14 cellular contexts compared by ENCODE assay signal in the genomic region with DNA sequence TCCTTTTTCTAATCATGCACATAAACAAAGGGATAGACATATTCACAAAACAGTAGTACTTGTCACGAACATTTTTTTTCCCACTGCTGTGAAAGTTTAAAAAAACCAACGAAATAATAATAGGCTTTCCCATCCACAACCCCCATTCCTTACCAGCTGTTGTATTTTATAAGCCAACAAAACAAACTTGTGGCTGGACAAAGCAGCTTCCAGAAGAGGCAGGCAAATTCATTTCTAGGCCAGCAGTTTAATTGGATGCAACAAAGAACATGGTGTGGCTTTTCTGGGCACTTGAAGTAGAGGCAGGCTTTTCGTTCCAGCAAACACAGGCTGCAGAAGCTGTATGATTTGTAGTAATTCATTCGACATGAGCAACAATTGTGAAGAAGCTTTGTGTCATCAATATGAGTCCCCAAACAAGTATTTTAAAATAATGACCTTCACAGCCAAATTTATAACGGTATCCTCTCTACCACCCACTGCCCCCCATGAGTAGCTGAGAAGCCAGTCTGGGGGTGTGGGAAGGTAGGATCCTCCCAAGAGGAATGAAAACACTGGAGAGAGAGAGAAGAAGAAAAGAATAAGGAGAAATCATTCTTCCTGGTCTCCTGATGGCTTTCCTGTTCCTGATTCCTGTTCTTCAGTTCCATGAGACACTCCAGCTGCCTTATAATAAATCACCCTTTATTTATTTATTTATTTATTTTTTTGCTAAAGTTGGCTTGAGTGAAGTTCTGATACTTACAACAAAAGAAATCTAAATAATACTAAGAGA. TPM values are rescaled to one million over a fixed set of nuclear protein-coding genes. Genes with fewer than 3 reads are reported as not detected.
"Had no signal": no experiment of that assay in that cellular context is flagged by ENCODE, and none has a peak within 500 bp of the region (broad histone marks: within the 10 kb centered on the region; RNA-seq: fewer than 3 reads in every experiment).

No MANE protein-coding gene starts in this region.

- H3K4me3 Mint-ChIP-seq: activated T-helper 1 cell treated with anti-CD3 and anti-CD28 coated beads, Interleukin-12 subunit alpha, Interleukin-12 subunit beta, Interleukin-2, Interleukin-4 antibody, amounts not matched to agents 30 ng/mL and 10 ng/mL and 1 ng/mL, durations not matched to agents 14 hours and 24 hours and 36 hours; neural progenitor cell; stimulated activated memory B cell treated with anti-CD40 and anti-IgM and Interleukin-4, amounts not matched to agents 10 μg/mL and 1 μg/mL and 100 μg/mL, for 72 hours; WTC11 had no signal

- H3K9ac ChIP-seq: neural progenitor cell had no signal

- H3K27ac Mint-ChIP-seq: activated T-helper 1 cell treated with anti-CD3 and anti-CD28 coated beads, Interleukin-12 subunit alpha, Interleukin-12 subunit beta, Interleukin-2, Interleukin-4 antibody, amounts not matched to agents 30 ng/mL and 10 ng/mL and 1 ng/mL, durations not matched to agents 14 hours and 24 hours and 36 hours; neural progenitor cell; stimulated activated memory B cell treated with anti-CD40 and anti-IgM and Interleukin-4, amounts not matched to agents 10 μg/mL and 1 μg/mL and 100 μg/mL, for 72 hours; WTC11 had no signal

- DNase-seq: activated CD4-positive, alpha-beta T cell treated with anti-CD3 and anti-CD28 coated beads for 48 hours; activated naive CD4-positive, alpha-beta T cell; gastrocnemius medialis; kidney glomerular epithelial cell; stimulated activated CD4-positive, alpha-beta T cell treated with anti-CD3 and anti-CD28 coated beads, Interleukin-1b, Interleukin-23, amount 100 ng/mL, for 48 hours had no signal

- H3K27me3 ChIP-seq: gastrocnemius medialis, neural progenitor cell, tibial nerve had no signal

- H3K9me3 Mint-ChIP-seq: activated T-helper 1 cell treated with anti-CD3 and anti-CD28 coated beads, Interleukin-12 subunit alpha, Interleukin-12 subunit beta, Interleukin-2, Interleukin-4 antibody, amounts not matched to agents 30 ng/mL and 10 ng/mL and 1 ng/mL, durations not matched to agents 14 hours and 24 hours and 36 hours; stimulated activated memory B cell treated with anti-CD40 and anti-IgM and Interleukin-4, amounts not matched to agents 10 μg/mL and 1 μg/mL and 100 μg/mL, for 72 hours had no signal

- H3K27ac ChIP-seq: neural progenitor cell, SK-N-MC, tibial nerve had no signal

- H3K4me2 ChIP-seq: neural progenitor cell had no signal

- H3K36me3 ChIP-seq: gastrocnemius medialis, neural progenitor cell, tibial nerve had no signal

- H2AFZ ChIP-seq: neural progenitor cell had no signal

- H3K4me1 Mint-ChIP-seq: neural progenitor cell; stimulated activated memory B cell treated with anti-CD40 and anti-IgM and Interleukin-4, amounts not matched to agents 10 μg/mL and 1 μg/mL and 100 μg/mL, for 72 hours had no signal

- H3K4me3 ChIP-seq: gastrocnemius medialis, neural progenitor cell, SK-N-MC, tibial nerve had no signal

- H3K4me1 ChIP-seq: gastrocnemius medialis, neural progenitor cell, tibial nerve had no signal

- ATAC-seq: gastrocnemius medialis; stimulated activated memory B cell treated with anti-CD40 and anti-IgM and Interleukin-4, amounts not matched to agents 10 μg/mL and 1 μg/mL and 100 μg/mL, for 72 hours; WTC11 had no signal

- H3K9me3 ChIP-seq: gastrocnemius medialis, tibial nerve had no signal

- H3K36me3 Mint-ChIP-seq: neural progenitor cell; stimulated activated memory B cell treated with anti-CD40 and anti-IgM and Interleukin-4, amounts not matched to agents 10 μg/mL and 1 μg/mL and 100 μg/mL, for 72 hours; WTC11 had no signal

RNA-seq across cellular contexts. Expression of a gene that starts 56.2 kb away (rescaled TPM):
- total RNA-seq: activated T-helper 1 cell treated with anti-CD3 and anti-CD28 coated beads, Interleukin-12 subunit alpha, Interleukin-12 subunit beta, Interleukin-2, Interleukin-4 antibody, amounts not matched to agents 30 ng/mL and 10 ng/mL and 1 ng/mL, durations not matched to agents 14 hours and 24 hours and 36 hours; endothelial cell of umbilical vein; lung microvascular endothelial cell; T-helper 1 cell treated with Interleukin-12 subunit alpha and Interleukin-12 subunit beta and Interleukin-4 antibody, amounts not matched to agents 30 ng/mL and 1 ng/mL, for 36 hours had no signal
- polyA plus RNA-seq: endothelial cell of umbilical vein had no signal
